Comparison of ENCODE assay signal across 8 cellular contexts in genomic region chr4:152735302-152735917, GRCh38. TPM values are rescaled to one million over a fixed set of nuclear protein-coding genes. Genes with fewer than 3 reads are reported as not detected.
DNase-seq lines count a peak whose midpoint lies in the region; ATAC-seq and TF ChIP-seq lines count a peak whose summit lies in the region.

No MANE protein-coding gene starts in this region.

- peak; percentile 37 for TF ChIP-seq CTCF in CD8-positive, alpha-beta T cell (IDR thresholded peaks at IDR 0.05)
- TF ChIP-seq CTCF in PC-3 (conservative IDR thresholded peaks at IDR 0.05; ENCODE audit: low read depth, low read length) (peak; percentile 70), esophagus muscularis mucosa (IDR thresholded peaks at IDR 0.05) (peak; percentile 34 to 47 (median 35)), prostate gland (IDR thresholded peaks at IDR 0.05) (peak in 3 of 4 experiments; percentile 43 to 70 (median 69))

- H3K36me3 Mint-ChIP-seq in CD8-positive, alpha-beta T cell, result no peaks in the 10 kb centered on the region

- intact Hi-C loops in CD8-positive, alpha-beta T cell (cut with DNase I, micrococcal nuclease), result loop anchor here (1.0 to 10.0 kb wide), 7 partner anchors 93 to 1371 kb away; no protein-coding TSS in a partner anchor
- intact Hi-C loops in PC-3 (cut with micrococcal nuclease), result loop anchor here (1.0 to 10.0 kb wide), 5 partner anchors 53 to 321 kb away; no protein-coding TSS in a partner anchor
- intact Hi-C loops in esophagus muscularis mucosa (cut with DNase I), result loop anchor here (10.0 kb wide), 1 partner anchor 241 kb away; no protein-coding TSS in a partner anchor
- intact Hi-C loops in prostate gland (cut with DNase I), result loop anchor here (10.0 kb wide), 1 partner anchor 241 kb away; no protein-coding TSS in a partner anchor

- no peak for TF ChIP-seq EP300 in esophagus muscularis mucosa (IDR thresholded peaks at IDR 0.05)

- no peak overlapping the region for H3K27ac Mint-ChIP-seq in CD8-positive, alpha-beta T cell

- H3K27ac ChIP-seq in CD8-positive, alpha-beta T cell (ENCODE audit: low read depth, low read length), result no peak overlapping the region
- no peak overlapping the region for H3K27ac ChIP-seq in PC-3 (ENCODE audit: low read length)
- H3K27ac ChIP-seq in esophagus muscularis mucosa (replicated peaks in 1 of 4), result no peak overlapping the region
- H3K27ac ChIP-seq in prostate gland, result no peak overlapping the region

- H3F3A ChIP-seq in PC-3 (ENCODE audit: low read length, unreplicated experiment), result no peaks in the 10 kb centered on the region

- no peaks in the 10 kb centered on the region for H4K20me1 ChIP-seq in PC-3 (ENCODE audit: low read length)

- no TSS peak for BruUV-seq in PC-3 (replicated peaks; lab: Mats Ljungman, UMichigan)

- CTCF ChIA-PET in CD8-positive, alpha-beta T cell (lab: Charles Lee), result interaction anchor here (0.6 to 5.3 kb wide), 17 partner anchors 8 to 392 kb away, joined by 3 to 63 read pairs (median 3); partner anchors contain the start of gene TMEM154
- CTCF ChIA-PET in PC-3 (lab: Charles Lee), result interaction anchor here (1.1 kb wide), 1 partner anchor 281 kb away, joined by 3 read pairs; no protein-coding TSS in a partner anchor

- WGBS in esophagus muscularis mucosa, result 17% methylated on average over 2 of the region's 2 CpGs
- 14% methylated on average over 2 of the region's 2 CpGs for WGBS in prostate gland

- peak; percentile 38 for ATAC-seq in CD8-positive, alpha-beta T cell
- ATAC-seq in PC-3, result peak; percentile 53
- no peak for ATAC-seq in GM18519 (IDR thresholded peaks at IDR 0.05; ENCODE audit: low FRiP score, unreplicated experiment)

- POLR2A ChIA-PET in CD8-positive, alpha-beta T cell (lab: Charles Lee), result interaction anchor here (1.1 kb wide), 1 partner anchor 56 kb away, joined by 3 read pairs; no protein-coding TSS in a partner anchor
- POLR2A ChIA-PET in PC-3 (lab: Charles Lee; ENCODE audit: unreplicated experiment), result no interaction called here

- TF ChIP-seq POLR2A in esophagus muscularis mucosa (IDR thresholded peaks at IDR 0.05; ENCODE audit: low read depth), result no peak
- no peak for TF ChIP-seq POLR2A in prostate gland (IDR thresholded peaks at IDR 0.05)

- H3K4me3 Mint-ChIP-seq in CD8-positive, alpha-beta T cell, result no peak overlapping the region

- H2AFZ ChIP-seq in PC-3 (ENCODE audit: low read length), result peak overlapping the region; percentile 40; the same call in 1 of the 2 replicates

- DNase-seq in CD8-positive, alpha-beta T cell, result no peak
- DNase-seq in H4 (ENCODE audit: low spot score) (peak; percentile 21), PC-3 (peak; percentile 61), esophagus muscularis mucosa (ENCODE audit: extremely low spot score) (no peak), prostate gland (ENCODE audit: low spot score) (no peak), nucleus accumbens (lab: John Stamatoyannopoulos, UW) (no peak), foreskin melanocyte (no peak)

- H3K9me3 ChIP-seq in CD8-positive, alpha-beta T cell (ENCODE audit: low read length), result no peaks in the 10 kb centered on the region
- H3K9me3 ChIP-seq in PC-3 (ENCODE audit: low read length) (no peaks in the 10 kb centered on the region), esophagus muscularis mucosa (no peaks in the 10 kb centered on the region), prostate gland (no peaks in the 10 kb centered on the region)

- no peak overlapping the region for H3K4me3 ChIP-seq in CD8-positive, alpha-beta T cell (ENCODE audit: low read depth, low read length)
- H3K4me3 ChIP-seq in PC-3 (ENCODE audit: low read length) (no peak overlapping the region), esophagus muscularis mucosa (no peak overlapping the region), prostate gland (no peak overlapping the region)

- H3K9me3 Mint-ChIP-seq in CD8-positive, alpha-beta T cell, result no peaks in the 10 kb centered on the region

- no peak overlapping the region for H3K9ac ChIP-seq in PC-3 (ENCODE audit: low read length)

- H3K27me3 Mint-ChIP-seq in CD8-positive, alpha-beta T cell (ENCODE audit: low read depth), result no peaks in the 10 kb centered on the region

- no peaks in the 10 kb centered on the region for H3K36me3 ChIP-seq in CD8-positive, alpha-beta T cell (ENCODE audit: insufficient read depth, low read length)
- H3K36me3 ChIP-seq in PC-3 (ENCODE audit: low read depth, low read length) (no peaks in the 10 kb centered on the region), esophagus muscularis mucosa (no peaks in the 10 kb centered on the region), prostate gland (no peaks in the 10 kb centered on the region)

- no peaks in the 10 kb centered on the region for H3K4me1 ChIP-seq in CD8-positive, alpha-beta T cell (ENCODE audit: insufficient read depth, low read length)
- no peaks in the 10 kb centered on the region for H3K4me1 ChIP-seq in PC-3 (ENCODE audit: insufficient read depth, low read length)
- no peaks in the 10 kb centered on the region for H3K4me1 ChIP-seq in esophagus muscularis mucosa
- H3K4me1 ChIP-seq in prostate gland (replicated peaks), result no peaks in the 10 kb centered on the region

- H3K79me2 ChIP-seq in PC-3 (ENCODE audit: low read length), result no peaks in the 10 kb centered on the region

- H3K4me1 Mint-ChIP-seq in CD8-positive, alpha-beta T cell (ENCODE audit: low read depth), result no peaks in the 10 kb centered on the region

- H3K4me2 ChIP-seq in PC-3 (ENCODE audit: low read length), result peak overlapping the region; percentile 19; the same call in 1 of the 2 replicates

- no peaks in the 10 kb centered on the region for H3K9me2 ChIP-seq in PC-3 (replicated peaks; ENCODE audit: low read length)

- H3K27me3 ChIP-seq in CD8-positive, alpha-beta T cell (ENCODE audit: insufficient read depth, low read length), result no peaks in the 10 kb centered on the region
- H3K27me3 ChIP-seq in PC-3 (ENCODE audit: low read length) (no peaks in the 10 kb centered on the region), esophagus muscularis mucosa (no peaks in the 10 kb centered on the region), prostate gland (replicated peaks; ENCODE audit: insufficient read depth) (no peaks in the 10 kb centered on the region)

RNA-seq across cellular contexts. Expression of gene TIGD4, which starts 44.1 kb away (rescaled TPM):
- under 1 TPM in 1 of 2 experiments, not detected in 1; 0.11 TPM for total RNA-seq in CD8-positive, alpha-beta T cell
- total RNA-seq in H4 (2014; rRNA removed; shearing (Covaris generic)), result 0.16 and 0.60 TPM in 2 replicates
- total RNA-seq in PC-3 (2014; rRNA removed) (0.07 TPM in 1 of 2 replicates, not detected in the other), esophagus muscularis mucosa (under 1 TPM; 0.17 to 0.52 (median 0.37) TPM), prostate gland (under 1 TPM; 0.28 to 0.64 TPM)

RNA-seq across cellular contexts. Expression of gene ARFIP1, which starts 44.3 kb away (rescaled TPM):
- 1 to 10 TPM; 1.9 to 2.8 TPM for total RNA-seq in CD8-positive, alpha-beta T cell
- total RNA-seq in H4 (2014; rRNA removed; shearing (Covaris generic)), result 39.9 and 58.4 TPM in 2 replicates
- total RNA-seq in PC-3 (2014; rRNA removed), result 23.5 and 28.1 TPM in 2 replicates
- total RNA-seq in esophagus muscularis mucosa, result 10 to 100 TPM; 26.3 to 36.1 (median 30.6) TPM
- 10 to 100 TPM; 34.7 to 38.9 TPM for total RNA-seq in prostate gland

RNA-seq across cellular contexts. Expression of gene TMEM154, which starts 55.6 kb away (rescaled TPM):
- 10 to 100 TPM in 1 of 2 experiments, 1 to 10 TPM in 1; 10.0 TPM for total RNA-seq in CD8-positive, alpha-beta T cell
- total RNA-seq in H4 (2014; rRNA removed; shearing (Covaris generic)), result 0.99 and 1.3 TPM in 2 replicates
- total RNA-seq in PC-3 (2014; rRNA removed) (3.6 and 8.1 TPM in 2 replicates), esophagus muscularis mucosa (1 to 10 TPM; 1.1 to 2.9 (median 2.3) TPM), prostate gland (1 to 10 TPM; 2.6 to 2.7 TPM)

Comparison
In these comparisons a context has a peak if more than half of its experiments do, and no peak if none do; other contexts are left out.
1. DNase-seq: peak in H4 (single experiment) and PC-3 (single experiment); none in CD8-positive, alpha-beta T cell (0 of 7), esophagus muscularis mucosa (single experiment), prostate gland (single experiment), nucleus accumbens (0 of 56) and foreskin melanocyte (single experiment).
2. Peak in every context shown above with its lines, with median percentiles within 50 percentile points of each other: CTCF ChIP-seq.